In genomic region chrX:47235691-47236103, GRCh38 we compare ENCODE assay signal across 10 cellular contexts. TPM values are rescaled to one million over a fixed set of nuclear protein-coding genes. Genes with fewer than 3 reads are reported as not detected.
DNase-seq lines count a peak whose midpoint lies in the region; ATAC-seq and TF ChIP-seq lines count a peak whose summit lies in the region.
"Had no signal": no experiment of that assay in that cellular context is flagged by ENCODE, and none has a peak within 500 bp of the region (broad histone marks: within the 10 kb centered on the region; RNA-seq: fewer than 3 reads in every experiment).

No MANE protein-coding gene starts in this region.

- no peak for DNase-seq in right atrium auricular region (ENCODE audit: low spot score)
- no peak for DNase-seq in heart left ventricle
- peak in 2 of 9 donors; percentile 18 for DNase-seq in naive thymus-derived CD4-positive, alpha-beta T cell
- DNase-seq in upper lobe of right lung, result no peak
- DNase-seq: NCI-H2029 had no signal

- H3K27ac ChIP-seq in right atrium auricular region, result peak overlapping the region; percentile 33 to 91
- peak overlapping the region in 2 of 12 donors; percentile 36 to 43 for H3K27ac ChIP-seq in heart left ventricle
- H3K27ac ChIP-seq in naive thymus-derived CD4-positive, alpha-beta T cell (ENCODE audit: low read depth, low read length), result peak overlapping the region; percentile 53
- peak overlapping the region; percentile 6 for H3K27ac ChIP-seq in upper lobe of right lung

- ATAC-seq in heart left ventricle, result no peak
- ATAC-seq in naive thymus-derived CD4-positive, alpha-beta T cell, result no peak
- ATAC-seq in upper lobe of right lung, result no peak
- ATAC-seq in HG03469 (IDR thresholded peaks at IDR 0.05; ENCODE audit: unreplicated experiment), result no peak
- no peak for ATAC-seq in HG02763 (IDR thresholded peaks at IDR 0.05; ENCODE audit: unreplicated experiment)
- no peak for ATAC-seq in HG03196 (IDR thresholded peaks at IDR 0.05; ENCODE audit: unreplicated experiment)
- ATAC-seq: left lobe of liver had no signal

- CTCF ChIA-PET in naive thymus-derived CD4-positive, alpha-beta T cell (lab: Charles Lee), result interaction anchor here (0.6 kb wide), 2 partner anchors 101 to 347 kb away, joined by 4 read pairs; no protein-coding TSS in a partner anchor

- H3K27me3 ChIP-seq in right atrium auricular region (no peaks in the 10 kb centered on the region), heart left ventricle (peaks cover 0 to 20% (median 0%) of the 10 kb centered on the region in 9 donors), upper lobe of right lung (no peaks in the 10 kb centered on the region)
- H3K27me3 ChIP-seq in naive thymus-derived CD4-positive, alpha-beta T cell (ENCODE audit: control insufficient read depth in 2 of 2, insufficient read depth in 2 of 2, low read length in 2 of 2), result no peaks in the 10 kb centered on the region

- peaks cover 15% of the 10 kb centered on the region for H3K27me3 Mint-ChIP-seq in brain
- H3K27me3 Mint-ChIP-seq in naive thymus-derived CD4-positive, alpha-beta T cell, result peaks cover 0 to 4% (median 0%) of the 10 kb centered on the region in 5 donors

- H3K9me3 Mint-ChIP-seq in brain, result no peaks in the 10 kb centered on the region
- peaks cover 0 to 4% (median 0%) of the 10 kb centered on the region in 11 donors for H3K9me3 Mint-ChIP-seq in naive thymus-derived CD4-positive, alpha-beta T cell

- WGBS in heart left ventricle, 4 donors, result 74 to 82% (median 80%) methylated on average over 4 of the region's 4 CpGs

- TF ChIP-seq POLR2A in heart left ventricle (IDR thresholded peaks at IDR 0.05), result no peak

- peak overlapping the region; percentile 74 to 92 (median 79) for H3K4me3 Mint-ChIP-seq in brain
- H3K4me3 Mint-ChIP-seq in naive thymus-derived CD4-positive, alpha-beta T cell, result peak overlapping the region; percentile 8 to 89 (median 63)

- POLR2A ChIA-PET in naive thymus-derived CD4-positive, alpha-beta T cell (lab: Charles Lee), result interaction anchor here (1.2 to 1.9 kb wide), 2 partner anchors 18 to 149 kb away, joined by 3 to 9 read pairs; partner anchors contain the start of gene CDK16

- intact Hi-C loops in heart left ventricle (cut with DNase I), result no loop called here
- intact Hi-C loops in naive thymus-derived CD4-positive, alpha-beta T cell (cut with micrococcal nuclease), result loop anchor here in 1 of 2 donors (5.0 kb wide), 1 partner anchor 147 kb away; no protein-coding TSS in a partner anchor
- intact Hi-C loops in upper lobe of right lung (cut with DNase I), result no loop called here

- H3K36me3 Mint-ChIP-seq in brain, result peaks cover 34% of the 10 kb centered on the region
- peaks cover 0 to 21% (median 11%) of the 10 kb centered on the region in 5 donors for H3K36me3 Mint-ChIP-seq in naive thymus-derived CD4-positive, alpha-beta T cell

- H3K4me1 Mint-ChIP-seq in brain, result peaks cover 65% of the 10 kb centered on the region
- H3K4me1 Mint-ChIP-seq in naive thymus-derived CD4-positive, alpha-beta T cell, result peaks cover 8 to 49% (median 22%) of the 10 kb centered on the region in 7 donors

- H3K4me3 ChIP-seq in right atrium auricular region, result no peak overlapping the region
- no peak overlapping the region for H3K4me3 ChIP-seq in heart left ventricle
- H3K4me3 ChIP-seq in naive thymus-derived CD4-positive, alpha-beta T cell (ENCODE audit: low read length), result no peak overlapping the region
- no peak overlapping the region for H3K4me3 ChIP-seq in upper lobe of right lung

- H3K9me3 ChIP-seq in right atrium auricular region (no peaks in the 10 kb centered on the region), heart left ventricle (no peaks in the 10 kb centered on the region), upper lobe of right lung (no peaks in the 10 kb centered on the region)
- H3K9me3 ChIP-seq in naive thymus-derived CD4-positive, alpha-beta T cell (ENCODE audit: control insufficient read depth in 2 of 3, low read length in 3 of 3), result no peaks in the 10 kb centered on the region

- H3K36me3 ChIP-seq in right atrium auricular region (peaks cover 7% of the 10 kb centered on the region), heart left ventricle (peaks cover 0 to 9% (median 7%) of the 10 kb centered on the region in 9 donors), upper lobe of right lung (peaks cover 9% of the 10 kb centered on the region)
- peaks cover 0 to 15% (median 7%) of the 10 kb centered on the region in 3 experiments for H3K36me3 ChIP-seq in naive thymus-derived CD4-positive, alpha-beta T cell (ENCODE audit: control insufficient read depth in 2 of 3, insufficient read depth in 3 of 3, low read length in 3 of 3)

- TF ChIP-seq CTCF in right atrium auricular region (IDR thresholded peaks at IDR 0.05) (no peak), heart left ventricle (IDR thresholded peaks at IDR 0.05) (no peak), brain (conservative IDR thresholded peaks at IDR 0.05) (no peak), upper lobe of right lung (IDR thresholded peaks at IDR 0.05) (no peak)

- H3K4me1 ChIP-seq in right atrium auricular region (peaks cover 0 to 7% of the 10 kb centered on the region in 2 donors), heart left ventricle (peaks cover 0 to 18% (median 5%) of the 10 kb centered on the region in 12 donors), upper lobe of right lung (peaks cover 5% of the 10 kb centered on the region)
- peaks cover 0 to 14% of the 10 kb centered on the region in 2 donors for H3K4me1 ChIP-seq in naive thymus-derived CD4-positive, alpha-beta T cell (ENCODE audit: control insufficient read depth in 2 of 2, insufficient read depth in 2 of 2, low read length in 2 of 2)

- H3K27ac Mint-ChIP-seq in brain, result peak overlapping the region; percentile 30 to 99 (median 77)
- H3K27ac Mint-ChIP-seq in naive thymus-derived CD4-positive, alpha-beta T cell, result peak overlapping the region in 8 of 9 donors; percentile 54 to 90 (median 78)

RNA-seq across cellular contexts. Expression of gene USP11, which starts 2.9 kb away (rescaled TPM):
- total RNA-seq in right atrium auricular region (10 to 100 TPM; 35.2 to 63.6 TPM), heart left ventricle (10 to 100 TPM; 28.2 to 68.9 (median 45.9) TPM), upper lobe of right lung (56.0 TPM)
- polyA plus RNA-seq in heart left ventricle (10 to 100 TPM; 17.9 to 29.3 TPM), brain (ENCODE audit: insufficient read depth, low read depth, low replicate concordance) (390 TPM)
- 100 to 1,000 TPM in 1 of 5 experiments, 10 to 100 TPM in 4; 21.3 to 101 (median 77.0) TPM for total RNA-seq in naive thymus-derived CD4-positive, alpha-beta T cell
- 10 to 100 TPM; 51.2 to 94.7 TPM for polyA plus RNA-seq in naive thymus-derived CD4-positive, alpha-beta T cell

RNA-seq across cellular contexts. Expression of gene CDK16, which starts 17.2 kb away (rescaled TPM):
- total RNA-seq in right atrium auricular region (100 to 1,000 TPM; 128 to 140 TPM), heart left ventricle (100 to 1,000 TPM; 123 to 209 (median 143) TPM), upper lobe of right lung (66.4 TPM)
- polyA plus RNA-seq in heart left ventricle (100 to 1,000 TPM; 100 to 115 TPM), brain (ENCODE audit: insufficient read depth, low read depth, low replicate concordance) (120 TPM)
- 100 to 1,000 TPM in 2 of 5 experiments, 10 to 100 TPM in 3; 51.8 to 112 (median 62.4) TPM for total RNA-seq in naive thymus-derived CD4-positive, alpha-beta T cell
- 10 to 100 TPM in 1 of 2 donors, 1 to 10 TPM in 1; 6.4 to 15.7 TPM for polyA plus RNA-seq in naive thymus-derived CD4-positive, alpha-beta T cell

RNA-seq across cellular contexts. Expression of gene UBA1, which starts 42.1 kb away (rescaled TPM):
- 100 to 1,000 TPM; 102 to 136 TPM for total RNA-seq in right atrium auricular region
- 100 to 1,000 TPM; 116 to 171 (median 130) TPM for total RNA-seq in heart left ventricle
- 100 to 1,000 TPM in 1 of 2 donors, 10 to 100 TPM in 1; 86.9 to 134 TPM for polyA plus RNA-seq in heart left ventricle
- 361 TPM for polyA plus RNA-seq in brain (ENCODE audit: insufficient read depth, low read depth, low replicate concordance)
- 100 to 1,000 TPM in 4 of 5 experiments, 10 to 100 TPM in 1; 98.0 to 183 (median 118) TPM for total RNA-seq in naive thymus-derived CD4-positive, alpha-beta T cell
- polyA plus RNA-seq in naive thymus-derived CD4-positive, alpha-beta T cell, result 100 to 1,000 TPM; 145 to 187 TPM
- total RNA-seq in upper lobe of right lung, result 161 TPM
